ENCODE assay signal across 35 cellular contexts in genomic region chr2:179553382-179553781, GRCh38.
"Had no signal": no experiment of that assay in that cellular context is flagged by ENCODE, and none has a peak within 500 bp of the region (broad histone marks: within the 10 kb centered on the region; RNA-seq: fewer than 3 reads in every experiment).

No MANE protein-coding gene starts in this region.

- H3K4me3 ChIP-seq: MG63 had no signal

- H3K9ac ChIP-seq: KMS-11 had no signal

- H3K36me3 ChIP-seq: MG63 had no signal

- H3K9me3 ChIP-seq: MG63 had no signal

- H3K27me3 ChIP-seq: MG63 had no signal

- DNase-seq: Karpas-422, Kasumi-1, MG63, MM.1S, MV-4-11, NCI-H1048, NCI-H1092, NCI-H1092 treated with DMSO at 0.1 percent for 48 hours, NCI-H1105, NCI-H1105 treated with DMSO at 0.1 percent for 48 hours, NCI-H1417, NCI-H1417 treated with DMSO at 0.1 percent for 48 hours, NCI-H1436, NCI-H1436 treated with DMSO at 0.1 percent for 48 hours, NCI-H146, NCI-H1694, NCI-H1694 treated with DMSO at 0.1 percent for 48 hours, NCI-H187, NCI-H187 treated with DMSO at 0.1 percent for 48 hours, NCI-H1930, NCI-H2029, NCI-H2029 treated with DMSO at 0.1 percent for 48 hours, NCI-H2081, NCI-H2081 treated with DMSO at 0.1 percent for 48 hours, NCI-H2107, NCI-H2171, NCI-H2171 treated with DMSO at 0.1 percent for 48 hours, NCI-H2227 treated with DMSO at 0.1 percent for 48 hours, NCI-H226, NCI-H345, NCI-H446, NCI-H446 treated with DMSO at 0.1 percent for 48 hours, NCI-H510A, NCI-H510A treated with DMSO at 0.1 percent for 48 hours had no signal

- H3K4me2 ChIP-seq: KMS-11 had no signal

- H3K27ac ChIP-seq: KMS-11 had no signal
